Comparison of ENCODE assay signal across 8 cellular contexts in the genomic region with DNA sequence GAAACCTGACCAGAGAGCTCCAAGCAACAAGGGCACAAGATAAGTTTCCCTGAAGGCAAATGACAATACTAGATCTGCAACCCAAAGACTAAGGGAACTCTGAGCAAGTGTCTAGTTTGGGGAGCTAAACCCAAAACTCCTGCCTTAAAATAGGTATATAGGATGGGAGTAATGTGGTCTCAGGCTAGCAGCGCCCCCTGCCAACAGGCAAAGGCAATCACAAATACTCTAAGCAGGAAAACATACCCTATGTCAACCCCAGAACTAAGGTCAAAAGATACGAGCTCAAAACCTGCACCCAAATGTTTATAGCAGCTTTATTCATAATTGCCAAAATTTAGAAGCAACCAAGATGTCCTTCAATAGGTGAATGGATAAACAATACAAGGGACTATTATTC.
DNase-seq lines count a peak whose midpoint lies in the region; ATAC-seq and TF ChIP-seq lines count a peak whose summit lies in the region.

No MANE protein-coding gene starts in this region.

- intact Hi-C loops in mucosa of descending colon (cut with DNase I, micrococcal nuclease): no loop called here

- no peaks in the 10 kb centered on the region for H3K27me3 Mint-ChIP-seq in activated T-cell treated with anti-CD3 and anti-CD28 coated beads, Interleukin-2, amount 50 U/mL, for 72 hours (ENCODE audit: low read depth)

- H3K4me1 Mint-ChIP-seq in activated T-cell treated with anti-CD3 and anti-CD28 coated beads, Interleukin-2, amount 50 U/mL, for 72 hours (ENCODE audit: low read depth): no peaks in the 10 kb centered on the region

- H3K27ac Mint-ChIP-seq in activated T-cell treated with anti-CD3 and anti-CD28 coated beads, Interleukin-2, amount 50 U/mL, for 72 hours: no peak overlapping the region

- H3K4me3 Mint-ChIP-seq in activated T-cell treated with anti-CD3 and anti-CD28 coated beads, Interleukin-2, amount 50 U/mL, for 72 hours: no peak overlapping the region

- DNase-seq in activated T-cell treated with anti-CD3 and anti-CD28 coated beads, Interleukin-2, amount 50 U/mL, for 72 hours: peak; percentile 20 to 28
- DNase-seq in activated T-cell treated with anti-CD3 and anti-CD28 coated beads, Interleukin-2, amount 50 U/mL, for 1 hour: no peak
- peak; percentile 50 for DNase-seq in NCI-H82 (lab: John Stamatoyannopoulos, UW)
- peak; percentile 50 for DNase-seq in choroid plexus epithelial cell (ENCODE audit: low read depth)
- DNase-seq in mucosa of descending colon: peak in 2 of 3 donors; percentile 35 to 47
- no peak for DNase-seq in GM19238 (ENCODE audit: insufficient read length, low spot score)
- DNase-seq in DMS114 treated with DMSO at 0.1 percent for 48 hours (lab: John Stamatoyannopoulos, UW; ENCODE audit: unreplicated experiment): no peak

- H3K4me3 ChIP-seq in choroid plexus epithelial cell (ENCODE audit: low read depth, low read length): no peak overlapping the region
- H3K4me3 ChIP-seq in mucosa of descending colon: no peak overlapping the region

- no peaks in the 10 kb centered on the region for H3K36me3 ChIP-seq in mucosa of descending colon (ENCODE audit: low read depth)

- peak; percentile 44 for ATAC-seq in activated T-cell treated with anti-CD3 and anti-CD28 coated beads, Interleukin-2, amount 50 U/mL, for 72 hours (replicated peaks in 1 of 2)
- peak; percentile 61 for ATAC-seq in mucosa of descending colon
- no peak for ATAC-seq in HG03342 (IDR thresholded peaks at IDR 0.05; ENCODE audit: unreplicated experiment)

- TF ChIP-seq CTCF in choroid plexus epithelial cell (conservative IDR thresholded peaks at IDR 0.05; ENCODE audit: low read depth, low read length) (peak; percentile 74), mucosa of descending colon (IDR thresholded peaks at IDR 0.05) (peak; percentile 21)

- H3K4me1 ChIP-seq in mucosa of descending colon (ENCODE audit: low read depth): no peaks in the 10 kb centered on the region

- no peaks in the 10 kb centered on the region for H3K36me3 Mint-ChIP-seq in activated T-cell treated with anti-CD3 and anti-CD28 coated beads, Interleukin-2, amount 50 U/mL, for 72 hours (ENCODE audit: insufficient read depth in 2 of 2)

- no peaks in the 10 kb centered on the region for H3K9me3 Mint-ChIP-seq in activated T-cell treated with anti-CD3 and anti-CD28 coated beads, Interleukin-2, amount 50 U/mL, for 72 hours

- no peaks in the 10 kb centered on the region for H3K9me3 ChIP-seq in mucosa of descending colon

Comparison
In these comparisons a context has a peak if more than half of its experiments do, and no peak if none do; other contexts are left out.
1. DNase-seq: peak in activated T-cell treated with anti-CD3 and anti-CD28 coated beads, Interleukin-2, amount 50 U/mL, for 72 hours (2 of 2), NCI-H82 (single experiment), choroid plexus epithelial cell (single experiment) and mucosa of descending colon (2 of 3); none in activated T-cell treated with anti-CD3 and anti-CD28 coated beads, Interleukin-2, amount 50 U/mL, for 1 hour (single experiment), GM19238 (single experiment) and DMS114 treated with DMSO at 0.1 percent for 48 hours (single experiment).